Comparison of ENCODE assay signal across 28 cellular contexts in the genomic region with DNA sequence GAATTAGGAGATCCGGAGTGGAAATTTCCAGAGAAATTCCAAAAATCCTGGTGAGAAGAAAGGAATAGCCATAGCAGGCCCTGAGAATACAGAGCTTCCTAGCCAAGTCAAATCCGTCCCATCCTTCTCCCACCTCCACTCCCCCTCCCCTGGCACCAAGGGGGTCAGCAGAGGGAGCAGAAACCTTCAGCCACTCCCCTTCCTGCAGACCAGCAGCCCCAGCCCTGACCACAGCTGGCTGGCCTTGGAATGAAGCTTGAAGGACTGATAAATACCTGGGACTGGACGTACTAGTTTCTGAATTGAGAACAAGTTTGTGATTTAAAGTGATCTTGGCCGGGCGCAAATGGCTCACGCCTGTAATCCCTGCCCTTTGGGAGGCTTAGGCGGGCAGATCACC. TPM values are rescaled to one million over a fixed set of nuclear protein-coding genes. Genes with fewer than 3 reads are reported as not detected.
"Had no signal": no experiment of that assay in that cellular context is flagged by ENCODE, and none has a peak within 500 bp of the region (broad histone marks: within the 10 kb centered on the region; RNA-seq: fewer than 3 reads in every experiment).

No MANE protein-coding gene starts in this region.

- H3K27me3 ChIP-seq: testis, upper lobe of left lung had no signal

- H3K9me3 ChIP-seq: esophagus muscularis mucosa, gastrocnemius medialis, heart left ventricle, left lung, testis, upper lobe of left lung had no signal

- H3K36me3 Mint-ChIP-seq: activated CD8-positive, alpha-beta memory T cell treated with anti-CD3 and anti-CD28 coated beads, Interleukin-2, amount 10 ng/mL, durations not matched to agents 7 days and 5 days; activated naive CD4-positive, alpha-beta T cell treated with anti-CD3 and anti-CD28 coated beads, Interleukin-2, amount 50 U/mL, for 24 hours; brain; mesothelial cell of epicardium; naive thymus-derived CD8-positive, alpha-beta T cell had no signal

- H3K36me3 ChIP-seq: esophagus muscularis mucosa, gastrocnemius medialis, heart left ventricle, left lung, upper lobe of left lung had no signal

- H3K27me3 Mint-ChIP-seq: activated CD8-positive, alpha-beta memory T cell treated with anti-CD3 and anti-CD28 coated beads, Interleukin-2, amount 10 ng/mL, durations not matched to agents 7 days and 5 days; activated CD8-positive, alpha-beta T cell treated with anti-CD3 and anti-CD28 coated beads for 36 hours; activated naive CD4-positive, alpha-beta T cell treated with anti-CD3 and anti-CD28 coated beads, Interleukin-2, amount 50 U/mL, for 24 hours had no signal

- H3K4me1 ChIP-seq: testis had no signal

- DNase-seq: activated CD4-positive, alpha-beta T cell treated with anti-CD3 and anti-CD28 coated beads, Interleukin-2, amount 10 ng/mL, durations not matched to agents 7 days and 5 days; activated CD4-positive, CD25-positive, alpha-beta regulatory T cell treated with anti-CD3 and anti-CD28 coated beads, Interleukin-2, amount 50 U/mL, for 72 hours; activated CD8-positive, alpha-beta memory T cell treated with anti-CD3 and anti-CD28 coated beads, Interleukin-2, amount 10 ng/mL, durations not matched to agents 7 days and 5 days; activated CD8-positive, alpha-beta T cell treated with anti-CD3 and anti-CD28 coated beads for 36 hours; activated gamma-delta T cell treated with Interleukin-2 at 50 U/mL for 16 hours; activated T-cell treated with anti-CD3 and anti-CD28 coated beads for 4 hours; anterior cingulate cortex; caudate nucleus; dermis blood vessel endothelial cell; effector memory CD4-positive, alpha-beta T cell; gastrocnemius medialis; heart left ventricle; left lung; naive thymus-derived CD8-positive, alpha-beta T cell; stimulated activated CD4-positive, alpha-beta T cell treated with anti-CD3 and anti-CD28 coated beads, Interleukin-2, amount 100 ng/mL, for 48 hours; stimulated activated CD8-positive, alpha-beta memory T cell treated with anti-CD3 and anti-CD28 coated beads, Interleukin-4, amount 100 ng/mL, for 48 hours; stimulated activated naive B cell treated with anti-CD40 and anti-IgM and Interleukin-4, amounts not matched to agents 10 μg/mL and 1 μg/mL and 100 μg/mL, for 72 hours; testis; upper lobe of left lung had no signal

- ATAC-seq: activated CD8-positive, alpha-beta memory T cell treated with anti-CD3 and anti-CD28 coated beads, Interleukin-2, amount 10 ng/mL, durations not matched to agents 7 days and 5 days; activated CD8-positive, alpha-beta T cell treated with anti-CD3 and anti-CD28 coated beads for 36 hours; gastrocnemius medialis; heart left ventricle; left lung; naive thymus-derived CD8-positive, alpha-beta T cell; stimulated activated naive B cell treated with anti-CD40 and anti-IgM and Interleukin-4, amounts not matched to agents 10 μg/mL and 1 μg/mL and 100 μg/mL, for 72 hours had no signal

- H3K4me3 ChIP-seq: esophagus muscularis mucosa, gastrocnemius medialis, heart left ventricle, left lung, lung, testis, upper lobe of left lung had no signal

- H3K27ac ChIP-seq: esophagus muscularis mucosa, gastrocnemius medialis, heart left ventricle, left lung, testis, upper lobe of left lung had no signal

- H3K9me3 Mint-ChIP-seq: activated CD4-positive, alpha-beta T cell treated with anti-CD3 and anti-CD28 coated beads, Interleukin-2, amount 10 ng/mL, durations not matched to agents 7 days and 5 days; activated CD8-positive, alpha-beta T cell treated with anti-CD3 and anti-CD28 coated beads for 36 hours; activated naive CD4-positive, alpha-beta T cell treated with anti-CD3 and anti-CD28 coated beads, Interleukin-2, amount 50 U/mL, for 24 hours; activated T-helper 1 cell treated with anti-CD3 and anti-CD28 coated beads, Interleukin-12 subunit alpha, Interleukin-12 subunit beta, Interleukin-2, Interleukin-4 antibody, amounts not matched to agents 30 ng/mL and 10 ng/mL and 1 ng/mL, durations not matched to agents 14 hours and 24 hours and 36 hours; mesothelial cell of epicardium; naive thymus-derived CD8-positive, alpha-beta T cell; T-helper 1 cell treated with Interleukin-12 subunit alpha and Interleukin-12 subunit beta and Interleukin-4 antibody, amounts not matched to agents 30 μg/mL and 1 μg/mL, for 36 hours had no signal

- H3K27ac Mint-ChIP-seq: activated CD4-positive, alpha-beta T cell treated with anti-CD3 and anti-CD28 coated beads, Interleukin-2, amount 10 ng/mL, durations not matched to agents 7 days and 5 days; activated CD8-positive, alpha-beta memory T cell treated with anti-CD3 and anti-CD28 coated beads, Interleukin-2, amount 10 ng/mL, durations not matched to agents 7 days and 5 days; activated CD8-positive, alpha-beta T cell treated with anti-CD3 and anti-CD28 coated beads for 36 hours; activated naive CD4-positive, alpha-beta T cell treated with anti-CD3 and anti-CD28 coated beads, Interleukin-2, amount 50 U/mL, for 24 hours; activated T-helper 1 cell treated with anti-CD3 and anti-CD28 coated beads, Interleukin-12 subunit alpha, Interleukin-12 subunit beta, Interleukin-2, Interleukin-4 antibody, amounts not matched to agents 30 ng/mL and 10 ng/mL and 1 ng/mL, durations not matched to agents 14 hours and 24 hours and 36 hours; brain; mesothelial cell of epicardium; stimulated activated naive B cell treated with anti-CD40 and anti-IgM and Interleukin-4, amounts not matched to agents 10 μg/mL and 1 μg/mL and 100 μg/mL, for 72 hours; T-helper 1 cell treated with Interleukin-12 subunit alpha and Interleukin-12 subunit beta and Interleukin-4 antibody, amounts not matched to agents 30 μg/mL and 1 μg/mL, for 36 hours had no signal

- H3K4me3 Mint-ChIP-seq: activated CD4-positive, alpha-beta T cell treated with anti-CD3 and anti-CD28 coated beads, Interleukin-2, amount 10 ng/mL, durations not matched to agents 7 days and 5 days; activated CD8-positive, alpha-beta memory T cell treated with anti-CD3 and anti-CD28 coated beads, Interleukin-2, amount 10 ng/mL, durations not matched to agents 7 days and 5 days; activated CD8-positive, alpha-beta T cell treated with anti-CD3 and anti-CD28 coated beads for 36 hours; activated naive CD4-positive, alpha-beta T cell treated with anti-CD3 and anti-CD28 coated beads, Interleukin-2, amount 50 U/mL, for 24 hours; activated T-helper 1 cell treated with anti-CD3 and anti-CD28 coated beads, Interleukin-12 subunit alpha, Interleukin-12 subunit beta, Interleukin-2, Interleukin-4 antibody, amounts not matched to agents 30 ng/mL and 10 ng/mL and 1 ng/mL, durations not matched to agents 14 hours and 24 hours and 36 hours; brain; mesothelial cell of epicardium; stimulated activated naive B cell treated with anti-CD40 and anti-IgM and Interleukin-4, amounts not matched to agents 10 μg/mL and 1 μg/mL and 100 μg/mL, for 72 hours; T-helper 1 cell treated with Interleukin-12 subunit alpha and Interleukin-12 subunit beta and Interleukin-4 antibody, amounts not matched to agents 30 μg/mL and 1 μg/mL, for 36 hours had no signal

RNA-seq across cellular contexts. Expression of a gene that starts 13.8 kb away (rescaled TPM):
- total RNA-seq: activated CD8-positive, alpha-beta T cell treated with anti-CD3 and anti-CD28 coated beads for 36 hours; esophagus muscularis mucosa; gastrocnemius medialis; heart left ventricle; naive thymus-derived CD8-positive, alpha-beta T cell; osteoblast; posterior vena cava had no signal
- polyA plus RNA-seq: heart left ventricle; naive thymus-derived CD8-positive, alpha-beta T cell had no signal
